Comparison of ENCODE assay signal across 11 cellular contexts in the genomic region with DNA sequence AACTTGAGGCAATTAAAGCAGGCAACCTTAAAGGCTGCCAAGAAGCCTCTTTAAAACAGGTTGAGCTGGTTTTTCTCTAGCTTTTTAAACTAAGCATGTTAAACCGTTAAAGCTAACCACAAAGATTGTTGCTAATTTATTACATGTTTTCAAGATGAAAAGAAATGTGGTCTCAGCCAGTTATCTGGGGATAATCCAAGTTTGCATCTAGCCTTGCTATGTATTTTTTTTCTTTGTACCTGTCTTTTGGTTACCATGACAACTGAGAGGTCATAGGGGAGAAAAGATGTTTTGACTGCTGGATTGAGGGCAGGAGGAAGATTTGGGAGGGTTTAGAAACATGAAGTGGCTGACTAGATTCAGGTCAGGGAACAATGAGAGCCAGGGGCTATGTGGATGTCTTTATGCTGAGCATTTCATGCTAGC. TPM values are rescaled to one million over a fixed set of nuclear protein-coding genes. Genes with fewer than 3 reads are reported as not detected.
A peak's percentile ranks its signal among the peaks of the same experiment; 100 is the strongest.
DNase-seq lines count a peak whose midpoint lies in the region; ATAC-seq and TF ChIP-seq lines count a peak whose summit lies in the region.
"Had no signal": no experiment of that assay in that cellular context is flagged by ENCODE, and none has a peak within 500 bp of the region (broad histone marks: within the 10 kb centered on the region; RNA-seq: fewer than 3 reads in every experiment).

No MANE protein-coding gene starts in this region.

- BruUV-seq in Caco-2 (replicated peaks; lab: Mats Ljungman, UMichigan), result no TSS peak

- H3K4me3 Mint-ChIP-seq in Caco-2 (ENCODE audit: unreplicated experiment), result no peak overlapping the region
- peak overlapping the region in 6 of 10 donors; percentile 26 to 61 (median 46) for H3K4me3 Mint-ChIP-seq in naive thymus-derived CD8-positive, alpha-beta T cell

- no peak for TF ChIP-seq CTCF in Caco-2 (IDR thresholded peaks at IDR 0.05; ENCODE audit: insufficient read depth in 1 of 2, low read depth in 1 of 2, low read length in 1 of 2, severe bottlenecking in 1 of 2, unreplicated experiment in 1 of 2)
- TF ChIP-seq CTCF in LNCaP clone FGC (IDR thresholded peaks at IDR 0.05; ENCODE audit: control insufficient read depth, extremely low read depth, insufficient read depth), result no peak
- TF ChIP-seq CTCF in astrocyte of the spinal cord (IDR thresholded peaks at IDR 0.05; ENCODE audit: low read depth, low read length), result no peak

- peaks cover 17% of the 10 kb centered on the region for H3K4me1 Mint-ChIP-seq in Caco-2 (ENCODE audit: low read depth, unreplicated experiment)
- H3K4me1 Mint-ChIP-seq in naive thymus-derived CD8-positive, alpha-beta T cell, result peaks cover 10 to 19% (median 17%) of the 10 kb centered on the region in 4 donors

- H3K4me3 ChIP-seq in Caco-2 (ENCODE audit: low read depth, low read length), result no peak overlapping the region
- H3K4me3 ChIP-seq in LNCaP clone FGC (ENCODE audit: low read depth, low read length), result no peak overlapping the region
- H3K4me3 ChIP-seq in astrocyte of the spinal cord (ENCODE audit: low read depth, low read length), result no peak overlapping the region
- H3K4me3 ChIP-seq in effector memory CD4-positive, alpha-beta T cell (ENCODE audit: insufficient read depth, low read depth, low read length, poor library complexity, severe bottlenecking), result no peak overlapping the region

- peak overlapping the region; percentile 21 for H3K27ac Mint-ChIP-seq in Caco-2 (ENCODE audit: unreplicated experiment)
- H3K27ac Mint-ChIP-seq in naive thymus-derived CD8-positive, alpha-beta T cell, result peak overlapping the region; percentile 82 to 92 (median 88)

- peak; percentile 87 to 91 for ATAC-seq in naive thymus-derived CD8-positive, alpha-beta T cell
- ATAC-seq in GM21717 (IDR thresholded peaks at IDR 0.05; ENCODE audit: unreplicated experiment) (no peak), GM19023 (IDR thresholded peaks at IDR 0.05; ENCODE audit: unreplicated experiment) (no peak), HG02870 (IDR thresholded peaks at IDR 0.05; ENCODE audit: unreplicated experiment) (no peak)

- H3K27me3 Mint-ChIP-seq in Caco-2 (ENCODE audit: insufficient read depth, unreplicated experiment), result peaks cover 3% of the 10 kb centered on the region
- H3K27me3 Mint-ChIP-seq in naive thymus-derived CD8-positive, alpha-beta T cell, result peaks cover 0 to 3% (median 0%) of the 10 kb centered on the region in 5 donors

- H3K36me3 ChIP-seq in Caco-2 (ENCODE audit: control insufficient read depth, insufficient read depth, low read length), result no peaks in the 10 kb centered on the region
- H3K36me3 ChIP-seq in effector memory CD4-positive, alpha-beta T cell (ENCODE audit: control insufficient read depth, insufficient read depth, low read length), result no peaks in the 10 kb centered on the region

- H3K27me3 ChIP-seq in Caco-2 (replicated peaks; ENCODE audit: control insufficient read depth, insufficient read depth, low read length), result no peaks in the 10 kb centered on the region
- H3K27me3 ChIP-seq in effector memory CD4-positive, alpha-beta T cell (replicated peaks; ENCODE audit: control insufficient read depth, insufficient read depth, low read length, poor library complexity, severe bottlenecking), result no peaks in the 10 kb centered on the region

- peaks cover 22% of the 10 kb centered on the region for H3K4me1 ChIP-seq in Caco-2
- H3K4me1 ChIP-seq in effector memory CD4-positive, alpha-beta T cell (ENCODE audit: control insufficient read depth, insufficient read depth, low read length, poor library complexity, severe bottlenecking), result peaks cover 9% of the 10 kb centered on the region

- no peaks in the 10 kb centered on the region for H3K9me3 ChIP-seq in Caco-2
- H3K9me3 ChIP-seq in effector memory CD4-positive, alpha-beta T cell (ENCODE audit: control insufficient read depth, low read length), result no peaks in the 10 kb centered on the region

- no peak overlapping the region for H3K27ac ChIP-seq in effector memory CD4-positive, alpha-beta T cell (ENCODE audit: insufficient read depth, low read length, poor library complexity, severe bottlenecking)

- H3K9me3 Mint-ChIP-seq in Caco-2 (ENCODE audit: unreplicated experiment), result no peaks in the 10 kb centered on the region
- H3K9me3 Mint-ChIP-seq in naive thymus-derived CD8-positive, alpha-beta T cell, result no peaks in the 10 kb centered on the region

- CTCF ChIA-PET in Caco-2 (lab: Charles Lee), result no interaction called here

- DNase-seq in Caco-2 (peak in 1 of 2 experiments; percentile 19), LNCaP clone FGC (ENCODE audit: low read depth) (peak; percentile 82), astrocyte of the spinal cord (ENCODE audit: low read depth, low spot score) (peak; percentile 90)
- DNase-seq in naive thymus-derived CD8-positive, alpha-beta T cell, result peak in 5 of 10 donors; percentile 5 to 69 (median 25)
- no peak for DNase-seq in effector memory CD4-positive, alpha-beta T cell
- DNase-seq: activated CD4-positive, alpha-beta T cell treated with anti-CD3 and anti-CD28 coated beads, Interleukin-2, amount 50 U/mL, for 4 hours; NCI-H1092 treated with DMSO at 0.1 percent for 48 hours; posterior cingulate gyrus had no signal

- intact Hi-C loops in Caco-2 (cut with micrococcal nuclease; ENCODE audit: unreplicated experiment), result no loop called here

- POLR2A ChIA-PET in Caco-2 (lab: Charles Lee), result no interaction called here
- POLR2A ChIA-PET in naive thymus-derived CD8-positive, alpha-beta T cell (lab: Charles Lee), result no interaction called here

- no peaks in the 10 kb centered on the region for H3K36me3 Mint-ChIP-seq in Caco-2 (ENCODE audit: insufficient read depth, unreplicated experiment)
- H3K36me3 Mint-ChIP-seq in naive thymus-derived CD8-positive, alpha-beta T cell, result no peaks in the 10 kb centered on the region

- in situ Hi-C loops in astrocyte of the spinal cord (cut with HindIII; ENCODE audit: low sequenced_read_pairs), result no loop called here

RNA-seq across cellular contexts. Expression of a gene that starts 19.2 kb away (rescaled TPM):
- 7.7 and 8.0 TPM in 2 replicates for total RNA-seq in Caco-2 (2022)
- total RNA-seq in naive thymus-derived CD8-positive, alpha-beta T cell, result 10 to 100 TPM; 11.0 to 11.5 TPM
- polyA plus RNA-seq in naive thymus-derived CD8-positive, alpha-beta T cell, result 1 to 10 TPM; 2.8 to 2.9 (median 2.9) TPM

RNA-seq across cellular contexts. Expression of a gene that starts 50.0 kb away (rescaled TPM):
- total RNA-seq in Caco-2 (2022), result 48.1 and 58.2 TPM in 2 replicates
- total RNA-seq in naive thymus-derived CD8-positive, alpha-beta T cell, result not detected
- not detected for polyA plus RNA-seq in naive thymus-derived CD8-positive, alpha-beta T cell

Comparison
In these comparisons a context has a peak if more than half of its experiments do, and no peak if none do; other contexts are left out.
1. DNase-seq: peak in LNCaP clone FGC (single experiment) and astrocyte of the spinal cord (single experiment); none in effector memory CD4-positive, alpha-beta T cell (0 of 3).
2. ATAC-seq: peak in naive thymus-derived CD8-positive, alpha-beta T cell (2 of 2); none in GM21717 (single experiment), GM19023 (single experiment) and HG02870 (single experiment).
3. RNA of a gene that starts 50.0 kb away (total RNA-seq): 48.1 to 58.2 TPM in Caco-2; not detected in naive thymus-derived CD8-positive, alpha-beta T cell; every median in the first group is over 10 times any median in the second.